ENCODE assay signal across 17 cellular contexts in the genomic region with DNA sequence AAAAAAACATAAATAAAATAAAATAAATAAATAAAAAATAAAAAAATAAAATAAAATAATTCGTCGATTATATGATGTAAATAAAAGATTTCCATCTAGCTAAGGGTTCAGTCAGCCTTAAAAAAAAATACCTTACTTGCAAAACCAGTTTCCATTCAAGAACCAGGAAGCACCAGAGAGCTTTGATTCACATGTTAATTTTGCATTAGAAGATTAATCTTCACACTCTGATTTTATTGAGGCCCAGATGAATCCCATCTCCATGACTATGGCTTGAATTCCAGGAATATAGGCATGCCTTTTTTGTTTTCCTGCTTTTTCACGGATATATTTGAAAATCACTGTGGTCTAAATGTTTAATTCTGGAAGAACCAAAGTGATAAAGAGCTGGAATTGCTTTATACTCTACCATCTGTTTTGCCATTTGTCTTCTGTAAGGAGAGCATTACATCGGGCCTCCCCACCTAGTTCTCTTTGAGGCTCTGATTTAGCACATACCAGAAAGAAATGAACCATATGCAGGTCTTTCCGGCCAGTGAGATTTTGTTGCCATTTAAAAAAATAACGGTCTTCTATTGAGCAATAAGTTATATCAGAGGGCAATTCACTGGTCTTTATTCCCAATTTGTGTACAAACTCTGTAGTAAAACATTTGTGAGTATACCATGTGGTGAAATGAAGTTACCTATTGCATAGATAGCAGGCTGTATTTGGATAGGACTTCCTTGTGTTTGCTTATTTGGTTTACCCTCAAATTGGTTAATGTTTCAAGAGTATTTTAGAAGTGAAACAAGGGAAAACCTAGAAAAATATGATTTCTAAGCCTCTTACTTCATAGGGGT.
DNase-seq lines count a peak whose midpoint lies in the region; ATAC-seq and TF ChIP-seq lines count a peak whose summit lies in the region.
"Had no signal": no experiment of that assay in that cellular context is flagged by ENCODE, and none has a peak within 500 bp of the region (broad histone marks: within the 10 kb centered on the region; RNA-seq: fewer than 3 reads in every experiment).

No MANE protein-coding gene starts in this region.

- no peak overlapping the region for H3K4me3 Mint-ChIP-seq in Calu3 (ENCODE audit: low read depth, unreplicated experiment)
- H3K4me3 Mint-ChIP-seq in WTC11: no peak overlapping the region

- POLR2A ChIA-PET in WTC11 (lab: Charles Lee): interaction anchor here (1.3 kb wide), 1 partner anchor 17 kb away, joined by 3 read pairs; no protein-coding TSS in a partner anchor

- H3K4me1 Mint-ChIP-seq in Calu3 (ENCODE audit: low read depth, unreplicated experiment) (peaks cover 8% of the 10 kb centered on the region), WTC11 (peaks cover 27% of the 10 kb centered on the region)

- H3K9me3 Mint-ChIP-seq in Calu3 (ENCODE audit: low read depth, unreplicated experiment): peaks cover 8% of the 10 kb centered on the region
- peaks cover 22% of the 10 kb centered on the region for H3K9me3 Mint-ChIP-seq in WTC11

- no peaks in the 10 kb centered on the region for H3K36me3 ChIP-seq in HUES48 (ENCODE audit: control insufficient read depth, insufficient read depth, low read length)
- H3K36me3 ChIP-seq: BLaER1 treated with 17β-estradiol and CSF1 and Interleukin-3, amounts not matched to agents 10 nM and 100 nM; MG63 had no signal

- intact Hi-C loops in Calu3 (cut with micrococcal nuclease; ENCODE audit: unreplicated experiment): no loop called here

- no peak overlapping the region for H3K4me3 ChIP-seq in HUES48 (ENCODE audit: low read depth, low read length)
- H3K4me3 ChIP-seq: BLaER1 treated with 17β-estradiol and CSF1 and Interleukin-3, amounts not matched to agents 10 nM and 100 nM; MG63 had no signal

- peak overlapping the region; percentile 8 for H3K27ac ChIP-seq in HUES48 (ENCODE audit: low read depth, low read length)
- H3K27ac ChIP-seq: BLaER1 treated with 17β-estradiol and CSF1 and Interleukin-3, amounts not matched to agents 10 nM and 100 nM had no signal

- no peaks in the 10 kb centered on the region for H3K27me3 ChIP-seq in HUES48 (ENCODE audit: control insufficient read depth, insufficient read depth, low read length)
- H3K27me3 ChIP-seq: BLaER1 treated with 17β-estradiol and CSF1 and Interleukin-3, amounts not matched to agents 10 nM and 100 nM; MG63 had no signal

- ATAC-seq in WTC11 (peak; percentile 71), GM18858 (IDR thresholded peaks at IDR 0.05; ENCODE audit: unreplicated experiment) (no peak)
- ATAC-seq: Panc1 had no signal

- H3K4me1 ChIP-seq in HUES48 (ENCODE audit: control insufficient read depth, insufficient read depth, low read length): peaks cover 11% of the 10 kb centered on the region

- H3K27ac Mint-ChIP-seq in Calu3 (ENCODE audit: unreplicated experiment) (peak overlapping the region; percentile 33), WTC11 (peak overlapping the region; percentile 73)

- no peak for TF ChIP-seq CTCF in Calu3 (IDR thresholded peaks at IDR 0.05; ENCODE audit: unreplicated experiment)
- TF ChIP-seq CTCF in WTC11 (IDR thresholded peaks at IDR 0.05): no peak

- DNase-seq in Calu3: no peak
- no peak for DNase-seq in WTC11 (ENCODE audit: low spot score)
- peak; percentile 8 for DNase-seq in inferior parietal cortex (ENCODE audit: extremely low spot score)
- no peak for DNase-seq in DMS153 treated with DMSO at 0.1 percent for 48 hours (lab: John Stamatoyannopoulos, UW; ENCODE audit: unreplicated experiment)
- no peak for DNase-seq in COLO829 (ENCODE audit: low spot score)
- no peak for DNase-seq in nucleus accumbens (lab: John Stamatoyannopoulos, UW)
- DNase-seq: KBM-7, MG63, NCI-H1092 treated with DMSO at 0.1 percent for 48 hours, NCI-H187, NCI-H446, Right ventricle myocardium superior, SK-N-SH had no signal

- H3K9ac ChIP-seq in HUES48 (ENCODE audit: low read depth, low read length): no peak overlapping the region
- H3K9ac ChIP-seq: BLaER1 treated with 17β-estradiol and CSF1 and Interleukin-3, amounts not matched to agents 10 nM and 100 nM; SK-N-SH had no signal

- no TSS peak for BruUV-seq in Calu3 (replicated peaks; lab: Mats Ljungman, UMichigan)

- CTCF ChIA-PET in Calu3 (lab: Charles Lee): interaction anchor here (1.1 kb wide), 1 partner anchor 700 kb away, joined by 3 read pairs; no protein-coding TSS in a partner anchor
- CTCF ChIA-PET in WTC11 (lab: Charles Lee): interaction anchor here (1.9 kb wide), 1 partner anchor 29 kb away, joined by 6 read pairs; no protein-coding TSS in a partner anchor

- H3K36me3 Mint-ChIP-seq in Calu3 (ENCODE audit: insufficient read depth, unreplicated experiment) (no peaks in the 10 kb centered on the region), WTC11 (peaks cover 26% of the 10 kb centered on the region)

- no peaks in the 10 kb centered on the region for H3K9me3 ChIP-seq in HUES48 (ENCODE audit: control insufficient read depth, insufficient read depth, low read length)
- H3K9me3 ChIP-seq: MG63, SK-N-SH had no signal

- no peaks in the 10 kb centered on the region for H3K27me3 Mint-ChIP-seq in Calu3 (ENCODE audit: unreplicated experiment)
- H3K27me3 Mint-ChIP-seq in WTC11 (ENCODE audit: low read depth): no peaks in the 10 kb centered on the region; the same call in 1 of the 2 replicates

TF ChIP-seq in WTC11, 78 proteins besides CTCF, POLR2A, EP300 and RAD21:
- TF ChIP-seq, protein P1, sequence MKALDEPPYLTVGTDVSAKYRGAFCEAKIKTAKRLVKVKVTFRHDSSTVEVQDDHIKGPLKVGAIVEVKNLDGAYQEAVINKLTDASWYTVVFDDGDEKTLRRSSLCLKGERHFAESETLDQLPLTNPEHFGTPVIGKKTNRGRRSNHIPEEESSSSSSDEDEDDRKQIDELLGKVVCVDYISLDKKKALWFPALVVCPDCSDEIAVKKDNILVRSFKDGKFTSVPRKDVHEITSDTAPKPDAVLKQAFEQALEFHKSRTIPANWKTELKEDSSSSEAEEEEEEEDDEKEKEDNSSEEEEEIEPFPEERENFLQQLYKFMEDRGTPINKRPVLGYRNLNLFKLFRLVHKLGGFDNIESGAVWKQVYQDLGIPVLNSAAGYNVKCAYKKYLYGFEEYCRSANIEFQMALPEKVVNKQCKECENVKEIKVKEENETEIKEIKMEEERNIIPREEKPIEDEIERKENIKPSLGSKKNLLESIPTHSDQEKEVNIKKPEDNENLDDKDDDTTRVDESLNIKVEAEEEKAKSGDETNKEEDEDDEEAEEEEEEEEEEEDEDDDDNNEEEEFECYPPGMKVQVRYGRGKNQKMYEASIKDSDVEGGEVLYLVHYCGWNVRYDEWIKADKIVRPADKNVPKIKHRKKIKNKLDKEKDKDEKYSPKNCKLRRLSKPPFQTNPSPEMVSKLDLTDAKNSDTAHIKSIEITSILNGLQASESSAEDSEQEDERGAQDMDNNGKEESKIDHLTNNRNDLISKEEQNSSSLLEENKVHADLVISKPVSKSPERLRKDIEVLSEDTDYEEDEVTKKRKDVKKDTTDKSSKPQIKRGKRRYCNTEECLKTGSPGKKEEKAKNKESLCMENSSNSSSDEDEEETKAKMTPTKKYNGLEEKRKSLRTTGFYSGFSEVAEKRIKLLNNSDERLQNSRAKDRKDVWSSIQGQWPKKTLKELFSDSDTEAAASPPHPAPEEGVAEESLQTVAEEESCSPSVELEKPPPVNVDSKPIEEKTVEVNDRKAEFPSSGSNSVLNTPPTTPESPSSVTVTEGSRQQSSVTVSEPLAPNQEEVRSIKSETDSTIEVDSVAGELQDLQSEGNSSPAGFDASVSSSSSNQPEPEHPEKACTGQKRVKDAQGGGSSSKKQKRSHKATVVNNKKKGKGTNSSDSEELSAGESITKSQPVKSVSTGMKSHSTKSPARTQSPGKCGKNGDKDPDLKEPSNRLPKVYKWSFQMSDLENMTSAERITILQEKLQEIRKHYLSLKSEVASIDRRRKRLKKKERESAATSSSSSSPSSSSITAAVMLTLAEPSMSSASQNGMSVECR (CRISPR knock-in tag; IDR thresholded peaks at IDR 0.05; ENCODE audit: borderline replicate concordance): no peak
- TF ChIP-seq HMGA2 (CRISPR knock-in tag; IDR thresholded peaks at IDR 0.05): peak; percentile 89
- TF ChIP-seq, protein P2, sequence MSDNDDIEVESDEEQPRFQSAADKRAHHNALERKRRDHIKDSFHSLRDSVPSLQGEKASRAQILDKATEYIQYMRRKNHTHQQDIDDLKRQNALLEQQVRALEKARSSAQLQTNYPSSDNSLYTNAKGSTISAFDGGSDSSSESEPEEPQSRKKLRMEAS (CRISPR knock-in tag; IDR thresholded peaks at IDR 0.05): no peak
- no peak for TF ChIP-seq NR1H2 (CRISPR knock-in tag; IDR thresholded peaks at IDR 0.05)
- TF ChIP-seq NFE2L1 (CRISPR knock-in tag; IDR thresholded peaks at IDR 0.05): no peak
- TF ChIP-seq, protein P3, sequence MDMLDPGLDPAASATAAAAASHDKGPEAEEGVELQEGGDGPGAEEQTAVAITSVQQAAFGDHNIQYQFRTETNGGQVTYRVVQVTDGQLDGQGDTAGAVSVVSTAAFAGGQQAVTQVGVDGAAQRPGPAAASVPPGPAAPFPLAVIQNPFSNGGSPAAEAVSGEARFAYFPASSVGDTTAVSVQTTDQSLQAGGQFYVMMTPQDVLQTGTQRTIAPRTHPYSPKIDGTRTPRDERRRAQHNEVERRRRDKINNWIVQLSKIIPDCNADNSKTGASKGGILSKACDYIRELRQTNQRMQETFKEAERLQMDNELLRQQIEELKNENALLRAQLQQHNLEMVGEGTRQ (CRISPR knock-in tag; IDR thresholded peaks at IDR 0.05): no peak
